Comparison of ENCODE assay signal across 1 cellular context in genomic region chr6:36131517-36132220, GRCh38.
TF ChIP-seq lines count a peak whose summit lies in the region.

No MANE protein-coding gene starts in this region.

TF ChIP-seq in HepG2, 621 proteins besides CTCF, POLR2A, EP300 and RAD21 (continued from another document and continues in another):
- TF ChIP-seq SNAPC4 (CRISPR knock-in tag; IDR thresholded peaks at IDR 0.05) (no peak), CSRNP2 (CRISPR knock-in tag; conservative IDR thresholded peaks at IDR 0.05; ENCODE audit: low read depth) (no peak), ZNF234 (CRISPR knock-in tag; conservative IDR thresholded peaks at IDR 0.05) (no peak), ZNF737 (CRISPR knock-in tag; IDR thresholded peaks at IDR 0.05; ENCODE audit: borderline replicate concordance) (no peak), SOX6 (IDR thresholded peaks at IDR 0.05) (no peak), SOX6 (CRISPR knock-in tag; IDR thresholded peaks at IDR 0.05) (peak; percentile 82), ZNF569 (CRISPR knock-in tag; IDR thresholded peaks at IDR 0.05; ENCODE audit: borderline replicate concordance) (no peak), ZFP36L2 (CRISPR knock-in tag; IDR thresholded peaks at IDR 0.05) (no peak), ZBTB3 (CRISPR knock-in tag; IDR thresholded peaks at IDR 0.05; ENCODE audit: borderline replicate concordance, low read depth) (no peak), CEBPG (CRISPR knock-in tag; IDR thresholded peaks at IDR 0.05) (0 out of 2 replicates have a peak, but pooled peaks have one; percentile 2), ZNF34 (CRISPR knock-in tag; IDR thresholded peaks at IDR 0.05; ENCODE audit: borderline replicate concordance) (no peak), ZBTB49 (CRISPR knock-in tag; IDR thresholded peaks at IDR 0.05; ENCODE audit: borderline replicate concordance) (no peak), ZNF10 (CRISPR knock-in tag; IDR thresholded peaks at IDR 0.05; ENCODE audit: borderline replicate concordance, low read depth) (no peak), KMT2A (CRISPR knock-in tag; IDR thresholded peaks at IDR 0.05) (no peak), KAT2B (IDR thresholded peaks at IDR 0.05; ENCODE audit: borderline replicate concordance, low read depth, low read length) (no peak), ZFX (CRISPR knock-in tag; IDR thresholded peaks at IDR 0.05; ENCODE audit: low read depth) (no peak), ZNF564 (CRISPR knock-in tag; IDR thresholded peaks at IDR 0.05) (0 out of 2 replicates have a peak, but pooled peaks have one; percentile 43), ZNF460 (CRISPR knock-in tag; IDR thresholded peaks at IDR 0.05; ENCODE audit: borderline replicate concordance) (no peak), ZNF615 (CRISPR knock-in tag; IDR thresholded peaks at IDR 0.05; ENCODE audit: borderline replicate concordance) (no peak), HES4 (CRISPR knock-in tag; IDR thresholded peaks at IDR 0.05; ENCODE audit: borderline replicate concordance) (no peak), RFXAP (CRISPR knock-in tag; IDR thresholded peaks at IDR 0.05; ENCODE audit: borderline replicate concordance) (no peak), SATB2 (CRISPR knock-in tag; IDR thresholded peaks at IDR 0.05) (0 out of 2 replicates have a peak, but pooled peaks have one; percentile 59), NFIC (IDR thresholded peaks at IDR 0.05; ENCODE audit: low read length) (peak; percentile 37; the same call in 1 of the 2 replicates), ZNF816 (CRISPR knock-in tag; IDR thresholded peaks at IDR 0.05; ENCODE audit: borderline replicate concordance) (no peak), SMARCC2 (IDR thresholded peaks at IDR 0.05) (no peak), ETV5 (CRISPR knock-in tag; IDR thresholded peaks at IDR 0.05; ENCODE audit: borderline replicate concordance) (peak; percentile 59; the same call in 1 of the 2 replicates), ARNT (IDR thresholded peaks at IDR 0.05) (no peak), YEATS4 (CRISPR knock-in tag; IDR thresholded peaks at IDR 0.05; ENCODE audit: borderline replicate concordance) (peak; percentile 77), ZNF629 (CRISPR knock-in tag; conservative IDR thresholded peaks at IDR 0.05) (peak; percentile 86), HNRNPL (IDR thresholded peaks at IDR 0.05; ENCODE audit: low read depth, low read length) (no peak), FOXK1 (CRISPR knock-in tag; IDR thresholded peaks at IDR 0.05; ENCODE audit: borderline replicate concordance, low read depth) (peak; percentile 13; the same call in 1 of the 2 replicates), SOX13 (IDR thresholded peaks at IDR 0.05) (peak; percentile 41), SOX13 (CRISPR knock-in tag; conservative IDR thresholded peaks at IDR 0.05 in 1 of 2, IDR thresholded peaks at IDR 0.05 in 1 of 2) (peak in 1 of 2 experiments; percentile 80; a peak in 2 of 4 replicates), ZNF777 (CRISPR knock-in tag; IDR thresholded peaks at IDR 0.05) (peak; percentile 9; the same call in 1 of the 2 replicates), NFKB2 (CRISPR knock-in tag; IDR thresholded peaks at IDR 0.05; ENCODE audit: borderline replicate concordance) (0 out of 2 replicates have a peak, but pooled peaks have one; percentile 56), HNF4G (IDR thresholded peaks at IDR 0.05; ENCODE audit: borderline replicate concordance, low read depth, low read length) (peak; percentile 83), HNF4G (CRISPR knock-in tag; IDR thresholded peaks at IDR 0.05; ENCODE audit: borderline replicate concordance, low read depth) (no peak), MLLT10 (CRISPR knock-in tag; IDR thresholded peaks at IDR 0.05) (no peak), DMAP1 (CRISPR knock-in tag; IDR thresholded peaks at IDR 0.05) (0 out of 2 replicates have a peak, but pooled peaks have one; percentile 15), ZFP36 (IDR thresholded peaks at IDR 0.05; ENCODE audit: borderline replicate concordance, low read depth, low read length, partially characterized antibody) (no peak), FOXJ3 (CRISPR knock-in tag; IDR thresholded peaks at IDR 0.05; ENCODE audit: borderline replicate concordance) (peak; percentile 36; the same call in 1 of the 2 replicates), ATF4 (CRISPR knock-in tag; IDR thresholded peaks at IDR 0.05) (no peak), TEAD2 (CRISPR knock-in tag; IDR thresholded peaks at IDR 0.05) (no peak), ZNF710 (CRISPR knock-in tag; IDR thresholded peaks at IDR 0.05; ENCODE audit: borderline replicate concordance) (no peak), CEBPZ (IDR thresholded peaks at IDR 0.05; ENCODE audit: low read length) (no peak), CHCHD3 (CRISPR knock-in tag; IDR thresholded peaks at IDR 0.05) (no peak), THAP7 (CRISPR knock-in tag; IDR thresholded peaks at IDR 0.05) (no peak)
